Comparison of ENCODE assay signal across 8 cellular contexts in genomic region chr13:98653471-98653985, GRCh38.
DNase-seq lines count a peak whose midpoint lies in the region; ATAC-seq and TF ChIP-seq lines count a peak whose summit lies in the region.

No MANE protein-coding gene starts in this region.

- peak overlapping the region; percentile 8 to 28 for H3K9ac ChIP-seq in duodenal mucosa (ENCODE audit: low read depth in 1 of 2, low read length in 2 of 2)

- H3K9me3 ChIP-seq in duodenal mucosa (ENCODE audit: control insufficient read depth in 1 of 2, low read length in 2 of 2): no peaks in the 10 kb centered on the region

- no peak overlapping the region for H3K4me3 ChIP-seq in duodenal mucosa (ENCODE audit: low read depth in 1 of 2, low read length in 2 of 2)

- intact Hi-C loops in CD14-positive monocyte (cut with micrococcal nuclease): loop anchor here (5.0 kb wide), 1 partner anchor 206 kb away; no protein-coding TSS in a partner anchor

- peak; percentile 96 for ATAC-seq in HG03354 (IDR thresholded peaks at IDR 0.05; ENCODE audit: poor library complexity, severe bottlenecking, unreplicated experiment)

- DNase-seq in CD14-positive monocyte (ENCODE audit: low spot score) (peak; percentile 60), GM19238 (ENCODE audit: insufficient read length, low spot score) (peak; percentile 74), NCI-H510A treated with DMSO at 0.1 percent for 48 hours (lab: John Stamatoyannopoulos, UW) (peak; percentile 58), lung microvascular endothelial cell (ENCODE audit: low read depth in 2 of 2) (peak; percentile 75 to 76)
- DNase-seq in activated CD4-positive, alpha-beta T cell treated with anti-CD3 and anti-CD28 coated beads, Interleukin-2, amount 50 U/mL, for 48 hours: peak; percentile 83 to 85
- DNase-seq in stimulated activated CD8-positive, alpha-beta memory T cell treated with anti-CD3 and anti-CD28 coated beads, Interleukin-12 subunit alpha, Interleukin-12 subunit beta, amount 100 ng/mL, for 4 hours (ENCODE audit: low read depth): peak; percentile 47

- H3K27me3 ChIP-seq in duodenal mucosa (ENCODE audit: control insufficient read depth in 1 of 2, insufficient read depth in 2 of 2, low read length in 2 of 2): no peaks in the 10 kb centered on the region

- peaks cover 43 to 48% of the 10 kb centered on the region in 2 donors for H3K4me1 ChIP-seq in duodenal mucosa (ENCODE audit: control insufficient read depth in 1 of 2, insufficient read depth in 2 of 2, low read length in 2 of 2)

- no peak overlapping the region for H3K4me3 Mint-ChIP-seq in CD14-positive monocyte

- H3K9me3 Mint-ChIP-seq in CD14-positive monocyte: peaks cover 0 to 4% (median 0%) of the 10 kb centered on the region in 7 donors

- peaks cover 32% of the 10 kb centered on the region for H3K4me1 Mint-ChIP-seq in CD14-positive monocyte

- H3K36me3 ChIP-seq in duodenal mucosa (ENCODE audit: control insufficient read depth in 1 of 2, insufficient read depth in 2 of 2, low read length in 2 of 2): no peaks in the 10 kb centered on the region

- H3K27ac ChIP-seq in duodenal mucosa (ENCODE audit: low read depth, low read length): no peak overlapping the region

- no peaks in the 10 kb centered on the region for H3K36me3 Mint-ChIP-seq in CD14-positive monocyte

- TF ChIP-seq CTCF in CD14-positive monocyte (IDR thresholded peaks at IDR 0.05): peak; percentile 95

- peaks cover 6 to 10% (median 8%) of the 10 kb centered on the region in 3 donors for H3K27me3 Mint-ChIP-seq in CD14-positive monocyte (ENCODE audit: low read depth in 3 of 3)

- H3K27ac Mint-ChIP-seq in CD14-positive monocyte: no peak overlapping the region
